10 cellular contexts compared by ENCODE assay signal in the genomic region with DNA sequence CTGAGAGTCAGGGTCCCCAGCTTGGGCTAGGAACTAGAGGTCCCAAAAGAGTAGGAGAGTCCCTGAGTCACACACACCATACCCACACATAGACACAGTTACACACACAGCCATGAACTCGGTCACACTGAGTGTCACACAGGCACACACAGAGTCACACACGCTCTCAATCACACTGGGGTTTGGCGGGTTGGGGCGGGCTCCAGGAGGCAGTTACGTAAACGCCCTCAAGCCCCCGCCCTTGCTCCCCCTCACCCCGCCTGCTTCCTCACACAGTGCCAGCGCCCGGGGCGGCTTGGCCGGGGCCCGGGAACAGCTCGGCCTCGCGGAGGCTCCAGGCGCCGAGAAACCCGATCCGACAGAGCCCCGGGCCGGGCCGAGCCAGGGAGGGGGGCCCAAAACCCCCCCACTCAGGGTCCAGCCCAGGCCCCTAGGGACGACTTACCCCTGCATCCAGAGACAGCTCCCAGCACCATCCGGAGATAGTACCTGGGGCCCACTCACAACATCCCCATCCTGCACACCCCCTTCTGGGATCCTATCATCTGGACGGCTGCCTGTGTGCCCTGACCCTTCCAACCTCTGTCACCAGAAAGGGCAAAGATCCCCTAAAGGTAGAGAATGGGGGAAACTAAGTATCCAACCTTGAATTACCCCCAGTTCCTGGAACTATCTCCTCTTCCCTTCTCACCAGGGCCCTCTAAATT. TPM values are rescaled to one million over a fixed set of nuclear protein-coding genes. Genes with fewer than 3 reads are reported as not detected.
DNase-seq lines count a peak whose midpoint lies in the region; ATAC-seq, FAIRE-seq and TF ChIP-seq lines count a peak whose summit lies in the region.
"Had no signal": no experiment of that assay in that cellular context is flagged by ENCODE, and none has a peak within 500 bp of the region (broad histone marks: within the 10 kb centered on the region; RNA-seq: fewer than 3 reads in every experiment).

No MANE protein-coding gene starts in this region.

- H3K4me3 ChIP-seq in breast epithelium, result peak overlapping the region in 2 of 3 donors; percentile 23 to 54
- H3K4me3 ChIP-seq in kidney (ENCODE audit: low read length in 2 of 2), result no peak overlapping the region
- no peak overlapping the region for H3K4me3 ChIP-seq in testis
- no peak overlapping the region for H3K4me3 ChIP-seq in smooth muscle cell
- H3K4me3 ChIP-seq: BLaER1 treated with 17β-estradiol and CSF1 and Interleukin-3, amounts not matched to agents 10 nM and 100 nM had no signal

- WGBS in testis, 2 donors, result 28 to 38% methylated on average over 8 to 26 of the region's 26 CpGs
- 28% methylated on average over 18 of the region's 26 CpGs for WGBS in smooth muscle cell (ENCODE audit: low lambda C conversion rate)

- no peak for ATAC-seq in GM18517 (IDR thresholded peaks at IDR 0.05; ENCODE audit: unreplicated experiment)
- no peak for ATAC-seq in GM21723 (IDR thresholded peaks at IDR 0.05; ENCODE audit: unreplicated experiment)

- TF ChIP-seq CTCF in breast epithelium (IDR thresholded peaks at IDR 0.05) (no peak), kidney (IDR thresholded peaks at IDR 0.05; ENCODE audit: borderline replicate concordance, extremely low read depth, insufficient read depth) (no peak), testis (IDR thresholded peaks at IDR 0.05) (no peak), smooth muscle cell (IDR thresholded peaks at IDR 0.05; ENCODE audit: borderline replicate concordance, insufficient read depth, poor library complexity, severe bottlenecking) (no peak)

- TF ChIP-seq POLR2A in breast epithelium (IDR thresholded peaks at IDR 0.05), result no peak
- TF ChIP-seq POLR2A in testis (IDR thresholded peaks at IDR 0.05), result no peak

- DNase-seq in SIG-M5 treated with dmso at 0.1 percent for 504 hours (lab: John Stamatoyannopoulos, UW; ENCODE audit: unreplicated experiment), result peak; percentile 10
- no peak for DNase-seq in SIG-M5 (lab: John Stamatoyannopoulos, UW)
- peak; percentile 80 to 84 for DNase-seq in breast epithelium (ENCODE audit: low spot score in 2 of 2)
- DNase-seq in kidney, result peak; percentile 92
- peak; percentile 75 for DNase-seq in testis
- DNase-seq in smooth muscle cell (lab: John Stamatoyannopoulos, UW; ENCODE audit: unreplicated experiment), result no peak
- DNase-seq: NCI-H1092 treated with DMSO at 0.1 percent for 48 hours had no signal

- H3K4me1 ChIP-seq in breast epithelium (peaks cover 12 to 26% of the 10 kb centered on the region in 2 donors), kidney (ENCODE audit: control insufficient read depth in 1 of 2, insufficient read depth in 1 of 2, low read depth in 1 of 2, low read length in 2 of 2) (peaks cover 0 to 4% of the 10 kb centered on the region in 2 donors), testis (peaks cover 26% of the 10 kb centered on the region), smooth muscle cell (ENCODE audit: low read depth) (peaks cover 9% of the 10 kb centered on the region)

- H3K9ac ChIP-seq in kidney (ENCODE audit: low read length in 2 of 2) (no peak overlapping the region), smooth muscle cell (ENCODE audit: low read depth) (no peak overlapping the region)
- H3K9ac ChIP-seq: BLaER1 treated with 17β-estradiol and CSF1 and Interleukin-3, amounts not matched to agents 10 nM and 100 nM had no signal

- H2AFZ ChIP-seq in smooth muscle cell (ENCODE audit: low read depth), result no peak overlapping the region

- peaks cover 0 to 6% of the 10 kb centered on the region in 2 donors for H3K27me3 ChIP-seq in breast epithelium
- H3K27me3 ChIP-seq in testis, result no peaks in the 10 kb centered on the region
- H3K27me3 ChIP-seq in smooth muscle cell (ENCODE audit: low read depth), result peaks cover 31% of the 10 kb centered on the region

- H3K9me3 ChIP-seq in breast epithelium (no peaks in the 10 kb centered on the region), kidney (ENCODE audit: control insufficient read depth in 1 of 2, low read length in 2 of 2) (no peaks in the 10 kb centered on the region), testis (no peaks in the 10 kb centered on the region), smooth muscle cell (replicated peaks; ENCODE audit: low read depth) (no peaks in the 10 kb centered on the region)

- H3F3A ChIP-seq in smooth muscle cell (ENCODE audit: low read depth), result no peaks in the 10 kb centered on the region

- no peaks in the 10 kb centered on the region for H4K20me1 ChIP-seq in smooth muscle cell (ENCODE audit: low read depth)

- H3K27ac ChIP-seq in breast epithelium (peak overlapping the region; percentile 75 to 89), kidney (ENCODE audit: low read depth in 2 of 2, low read length in 2 of 2) (peak overlapping the region in 1 of 2 donors; percentile 39), testis (peak overlapping the region; percentile 39 to 43), smooth muscle cell (ENCODE audit: low read depth) (no peak overlapping the region)
- H3K27ac ChIP-seq: BLaER1 treated with 17β-estradiol and CSF1 and Interleukin-3, amounts not matched to agents 10 nM and 100 nM had no signal

- H3K4me2 ChIP-seq in smooth muscle cell, result no peak overlapping the region

- no peak for FAIRE-seq in kidney (lab: Jason Lieb, UNC)

- intact Hi-C loops in breast epithelium (cut with DNase I; ENCODE audit: low total_unique reads), result no loop called here
- intact Hi-C loops in kidney (cut with DNase I), result loop anchor here (5.0 to 10.0 kb wide), 2 partner anchors 46 to 178 kb away; no protein-coding TSS in a partner anchor
- intact Hi-C loops in testis (cut with DNase I; ENCODE audit: low total_unique reads), result loop anchor here (5.0 kb wide), 1 partner anchor 41 kb away; no protein-coding TSS in a partner anchor

- H3K36me3 ChIP-seq in breast epithelium (no peaks in the 10 kb centered on the region), kidney (ENCODE audit: control insufficient read depth in 1 of 2, insufficient read depth in 2 of 2, low read length in 2 of 2) (no peaks in the 10 kb centered on the region), testis (ENCODE audit: low read depth, missing control alignments) (no peaks in the 10 kb centered on the region), smooth muscle cell (ENCODE audit: low read depth) (no peaks in the 10 kb centered on the region)
- H3K36me3 ChIP-seq: BLaER1 treated with 17β-estradiol and CSF1 and Interleukin-3, amounts not matched to agents 10 nM and 100 nM had no signal

- H3K79me2 ChIP-seq in smooth muscle cell (ENCODE audit: low read depth), result peaks cover 5% of the 10 kb centered on the region

RNA-seq across cellular contexts. Expression of gene CNTFR, which starts 3.5 kb away (rescaled TPM):
- total RNA-seq in breast epithelium (100 to 1,000 TPM in 1 of 3 donors, 10 to 100 TPM in 2; 11.3 to 103 (median 15.4) TPM), kidney (3.7 TPM), testis (10 to 100 TPM; 16.0 TPM), smooth muscle cell (4.3 and 8.6 TPM in 2 replicates)
- polyA plus RNA-seq in kidney (ENCODE audit: insufficient read depth, low read depth, low replicate concordance) (1.7 TPM), testis (ENCODE audit: insufficient read depth, low read depth, low replicate concordance) (11.8 TPM), smooth muscle cell (16.4 and 17.8 TPM in 2 replicates)

RNA-seq across cellular contexts. Expression of gene RPP25L, which starts 18.8 kb away (rescaled TPM):
- total RNA-seq in breast epithelium, result 10 to 100 TPM; 28.5 to 37.9 (median 36.4) TPM
- 21.9 TPM for total RNA-seq in kidney
- polyA plus RNA-seq in kidney (ENCODE audit: insufficient read depth, low read depth, low replicate concordance), result 73.8 TPM
- 10 to 100 TPM; 23.5 to 26.8 TPM for total RNA-seq in testis
- 25.1 TPM for polyA plus RNA-seq in testis (ENCODE audit: insufficient read depth, low read depth, low replicate concordance)
- 10.9 and 11.3 TPM in 2 replicates for total RNA-seq in smooth muscle cell
- polyA plus RNA-seq in smooth muscle cell, result 20.9 and 27.5 TPM in 2 replicates

RNA-seq across cellular contexts. Expression of gene DCTN3, which starts 27.2 kb away (rescaled TPM):
- total RNA-seq in breast epithelium, result 100 to 1,000 TPM in 2 of 3 donors, 10 to 100 TPM in 1; 84.0 to 114 (median 113) TPM
- 92.0 TPM for total RNA-seq in kidney
- polyA plus RNA-seq in kidney (ENCODE audit: insufficient read depth, low read depth, low replicate concordance), result 175 TPM
- 10 to 100 TPM; 55.1 to 78.5 TPM for total RNA-seq in testis
- polyA plus RNA-seq in testis (ENCODE audit: insufficient read depth, low read depth, low replicate concordance), result 82.9 TPM
- total RNA-seq in smooth muscle cell, result 76.4 and 87.6 TPM in 2 replicates
- 142 and 164 TPM in 2 replicates for polyA plus RNA-seq in smooth muscle cell

RNA-seq across cellular contexts. Expression of gene ARID3C, which starts 35.8 kb away (rescaled TPM):
- total RNA-seq in breast epithelium, result under 1 TPM in 1 of 3 donors, not detected in 2; 0.29 TPM
- total RNA-seq in kidney, result not detected
- polyA plus RNA-seq in kidney (ENCODE audit: insufficient read depth, low read depth, low replicate concordance), result not detected
- total RNA-seq in testis, result under 1 TPM; 0.31 to 0.37 TPM
- 0.45 TPM for polyA plus RNA-seq in testis (ENCODE audit: insufficient read depth, low read depth, low replicate concordance)
- total RNA-seq in smooth muscle cell, result not detected in 2 replicates
- 0.40 and 0.45 TPM in 2 replicates for polyA plus RNA-seq in smooth muscle cell

RNA-seq across cellular contexts. Expression of gene SIGMAR1, which starts 44.5 kb away (rescaled TPM):
- total RNA-seq in breast epithelium (10 to 100 TPM; 62.6 to 84.8 (median 70.8) TPM), kidney (40.6 TPM), testis (10 to 100 TPM; 87.1 to 92.4 TPM), smooth muscle cell (99.6 and 105 TPM in 2 replicates)
- polyA plus RNA-seq in kidney (ENCODE audit: insufficient read depth, low read depth, low replicate concordance) (43.3 TPM), testis (ENCODE audit: insufficient read depth, low read depth, low replicate concordance) (50.3 TPM), smooth muscle cell (152 and 192 TPM in 2 replicates)

Comparison
In these comparisons a context has a peak if more than half of its experiments do, and no peak if none do; other contexts are left out.
1. DNase-seq: peak in SIG-M5 treated with dmso at 0.1 percent for 504 hours (single experiment), breast epithelium (2 of 2), kidney (single experiment) and testis (single experiment); none in SIG-M5 (single experiment) and smooth muscle cell (single experiment).
2. H3K4me3 ChIP-seq: peak in breast epithelium (2 of 3); none in kidney (0 of 2), testis (0 of 2) and smooth muscle cell (single experiment).